11 cellular contexts compared by ENCODE assay signal in genomic region chrX:12065251-12065650, GRCh38.
A peak's percentile ranks its signal among the peaks of the same experiment; 100 is the strongest.
DNase-seq lines count a peak whose midpoint lies in the region; ATAC-seq and TF ChIP-seq lines count a peak whose summit lies in the region.
"Had no signal": no experiment of that assay in that cellular context is flagged by ENCODE, and none has a peak within 500 bp of the region (broad histone marks: within the 10 kb centered on the region; RNA-seq: fewer than 3 reads in every experiment).

No MANE protein-coding gene starts in this region.

- TF ChIP-seq CTCF in brain microvascular endothelial cell (IDR thresholded peaks at IDR 0.05; ENCODE audit: low read depth, low read length, missing control alignments) (no peak), left lung (IDR thresholded peaks at IDR 0.05) (no peak)

- H3K4me1 Mint-ChIP-seq in activated naive CD8-positive, alpha-beta T cell treated with anti-CD3 and anti-CD28 coated beads, Interleukin-2, amount 50 U/mL, for 24 hours: no peaks in the 10 kb centered on the region

- no peak overlapping the region for H3K4me3 ChIP-seq in brain microvascular endothelial cell (ENCODE audit: low read depth, low read length)
- no peak overlapping the region for H3K4me3 ChIP-seq in left lung
- H3K4me3 ChIP-seq: skin epidermis had no signal

- no peaks in the 10 kb centered on the region for H3K36me3 ChIP-seq in brain microvascular endothelial cell (replicated peaks)
- H3K36me3 ChIP-seq in left lung: no peaks in the 10 kb centered on the region

- DNase-seq in DMS53 (lab: John Stamatoyannopoulos, UW): peak; percentile 77
- peak; percentile 1 for DNase-seq in LoVo (ENCODE audit: low spot score)
- peak; percentile 24 for DNase-seq in brain microvascular endothelial cell
- no peak for DNase-seq in left lung
- no peak for DNase-seq in activated CD4-positive, alpha-beta T cell treated with anti-CD3 and anti-CD28 coated beads for 4 hours
- DNase-seq in activated naive CD8-positive, alpha-beta T cell treated with anti-CD3 and anti-CD28 coated beads, Interleukin-2, amount 50 U/mL, for 24 hours: no peak
- DNase-seq: activated effector memory CD4-positive, alpha-beta T cell treated with anti-CD3 and anti-CD28 coated beads, Interleukin-2, amount 50 U/mL, for 16 hours; NCI-H524 had no signal

- H3K4me3 Mint-ChIP-seq in activated naive CD8-positive, alpha-beta T cell treated with anti-CD3 and anti-CD28 coated beads, Interleukin-2, amount 50 U/mL, for 24 hours: no peak overlapping the region

- no peaks in the 10 kb centered on the region for H3K36me3 Mint-ChIP-seq in activated naive CD8-positive, alpha-beta T cell treated with anti-CD3 and anti-CD28 coated beads, Interleukin-2, amount 50 U/mL, for 24 hours (ENCODE audit: low read depth)

- H3K4me1 ChIP-seq in left lung: no peaks in the 10 kb centered on the region

- intact Hi-C loops in left lung (cut with DNase I): no loop called here

- H3K9me3 Mint-ChIP-seq in activated naive CD8-positive, alpha-beta T cell treated with anti-CD3 and anti-CD28 coated beads, Interleukin-2, amount 50 U/mL, for 24 hours: no peaks in the 10 kb centered on the region

- ATAC-seq in left lung: peak; percentile 29
- ATAC-seq in activated naive CD8-positive, alpha-beta T cell treated with anti-CD3 and anti-CD28 coated beads, Interleukin-2, amount 50 U/mL, for 24 hours: no peak
- ATAC-seq in HG02763 (IDR thresholded peaks at IDR 0.05; ENCODE audit: unreplicated experiment): no peak
- no peak for ATAC-seq in GM18873 (IDR thresholded peaks at IDR 0.05; ENCODE audit: low FRiP score, unreplicated experiment)

- H3K27ac Mint-ChIP-seq in activated naive CD8-positive, alpha-beta T cell treated with anti-CD3 and anti-CD28 coated beads, Interleukin-2, amount 50 U/mL, for 24 hours: no peak overlapping the region

- no peaks in the 10 kb centered on the region for H3K27me3 ChIP-seq in brain microvascular endothelial cell (replicated peaks)
- no peaks in the 10 kb centered on the region for H3K27me3 ChIP-seq in left lung

- H3K9me3 ChIP-seq in left lung: no peaks in the 10 kb centered on the region

- peaks cover 5% of the 10 kb centered on the region for H3K27me3 Mint-ChIP-seq in activated naive CD8-positive, alpha-beta T cell treated with anti-CD3 and anti-CD28 coated beads, Interleukin-2, amount 50 U/mL, for 24 hours

- in situ Hi-C loops in brain microvascular endothelial cell (cut with HindIII; ENCODE audit: low pct_ligation_motif_present, low sequenced_read_pairs): no loop called here

- no peak overlapping the region for H3K27ac ChIP-seq in brain microvascular endothelial cell
- no peak overlapping the region for H3K27ac ChIP-seq in left lung
- H3K27ac ChIP-seq: skin epidermis had no signal

Comparison
In these comparisons a context has a peak if more than half of its experiments do, and no peak if none do; other contexts are left out.
1. DNase-seq: peak in DMS53 (single experiment), LoVo (single experiment) and brain microvascular endothelial cell (single experiment); none in left lung (0 of 2), activated CD4-positive, alpha-beta T cell treated with anti-CD3 and anti-CD28 coated beads for 4 hours (0 of 2) and activated naive CD8-positive, alpha-beta T cell treated with anti-CD3 and anti-CD28 coated beads, Interleukin-2, amount 50 U/mL, for 24 hours (single experiment).